8 cellular contexts compared by ENCODE assay signal in the genomic region with DNA sequence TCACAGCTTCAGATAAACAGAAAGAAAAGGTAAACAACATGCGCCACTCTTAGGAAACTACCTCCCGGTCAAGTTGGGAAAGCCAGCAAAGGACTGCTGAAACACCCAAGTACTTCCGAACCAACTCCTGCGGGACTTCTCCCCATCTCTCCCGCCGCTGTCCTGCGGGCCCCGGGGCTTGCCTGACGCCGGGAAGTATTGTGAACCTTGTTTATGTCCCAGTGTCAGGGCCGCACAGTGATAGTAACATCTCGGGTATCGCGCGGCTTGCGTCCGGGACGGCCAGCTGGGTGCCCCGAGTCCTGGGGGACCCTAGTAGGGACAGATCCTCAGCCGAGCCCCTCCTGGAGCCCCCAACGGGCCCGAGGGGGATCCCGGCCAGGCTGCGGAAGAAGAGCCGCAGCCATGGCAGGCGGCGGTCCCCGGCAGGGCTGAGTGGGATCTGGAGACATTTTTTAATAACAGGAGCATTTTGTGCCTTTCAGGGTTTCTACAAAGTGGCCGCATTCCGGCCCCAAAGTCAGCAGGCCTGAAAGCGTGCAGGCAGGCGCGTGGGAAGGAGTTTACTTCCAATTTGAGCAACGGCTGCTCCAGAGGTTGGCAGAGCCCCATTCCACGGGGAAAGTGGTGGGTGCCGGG. TPM values are rescaled to one million over a fixed set of nuclear protein-coding genes. Genes with fewer than 3 reads are reported as not detected.
DNase-seq lines count a peak whose midpoint lies in the region; ATAC-seq, FAIRE-seq and TF ChIP-seq lines count a peak whose summit lies in the region.

No MANE protein-coding gene starts in this region.

- intact Hi-C loops in sciatic nerve (cut with DNase I), result loop anchor here (10.0 kb wide), 1 partner anchor 90 kb away; no protein-coding TSS in a partner anchor

- no CpG with 5 or more reads among the region's 36 CpGs for WGBS in iPS DF 6.9 (ENCODE audit: insufficient coverage, insufficient read length)

- H3K36me3 ChIP-seq in astrocyte (ENCODE audit: insufficient read depth, low read length), result no peaks in the 10 kb centered on the region
- no peaks in the 10 kb centered on the region for H3K36me3 ChIP-seq in iPS DF 6.9 (ENCODE audit: control insufficient read depth, insufficient read depth, low read length)

- H3K4me1 ChIP-seq in astrocyte (ENCODE audit: insufficient read depth, low read length) (peaks cover 7% of the 10 kb centered on the region), iPS DF 6.9 (ENCODE audit: control insufficient read depth, insufficient read depth, low read length) (no peaks in the 10 kb centered on the region)

- no peak for FAIRE-seq in astrocyte (lab: Jason Lieb, UNC)

- peak overlapping the region; percentile 90 for H3K9ac ChIP-seq in astrocyte (ENCODE audit: low read length)

- peaks cover 2% of the 10 kb centered on the region for H3K36me3 Mint-ChIP-seq in astrocyte (ENCODE audit: low read depth, unreplicated experiment)

- H3K27ac Mint-ChIP-seq in astrocyte (ENCODE audit: unreplicated experiment), result peak overlapping the region; percentile 96

- ATAC-seq in GM19035 (IDR thresholded peaks at IDR 0.05; ENCODE audit: unreplicated experiment) (peak; percentile 10), HG03521 (IDR thresholded peaks at IDR 0.05; ENCODE audit: unreplicated experiment) (peak; percentile 18), SK-N-SH treated with all-trans-retinoic acid at 6 μM for 48 hours (peak; percentile 78), sciatic nerve (peak; percentile 57)

- peaks cover 31% of the 10 kb centered on the region for H4K20me1 ChIP-seq in astrocyte (ENCODE audit: insufficient read depth, low read length)

- H3K9me3 Mint-ChIP-seq in astrocyte (ENCODE audit: unreplicated experiment), result no peaks in the 10 kb centered on the region

- H3K27me3 Mint-ChIP-seq in astrocyte (ENCODE audit: low read depth, unreplicated experiment), result no peaks in the 10 kb centered on the region

- DNase-seq in AG10803 (ENCODE audit: low read depth) (peak; percentile 56), astrocyte (ENCODE audit: low read depth) (peak; percentile 27), iPS DF 6.9 (ENCODE audit: low read depth, low spot score) (no peak), sciatic nerve (ENCODE audit: low spot score) (peak; percentile 77), epidermal melanocyte (ENCODE audit: insufficient read length, low spot score) (no peak)

- peak overlapping the region; percentile 88 for H3K4me2 ChIP-seq in astrocyte (ENCODE audit: low read length)

- H3K79me2 ChIP-seq in astrocyte (ENCODE audit: insufficient read depth, low read length), result peaks cover 57% of the 10 kb centered on the region

- H3K4me3 Mint-ChIP-seq in astrocyte (ENCODE audit: unreplicated experiment), result peak overlapping the region; percentile 98

- peak overlapping the region; percentile 92 for H3K4me3 ChIP-seq in AG10803 (ENCODE audit: low read length)
- peak overlapping the region; percentile 79 for H3K4me3 ChIP-seq in astrocyte (ENCODE audit: insufficient read depth, low read depth, low read length)
- peak overlapping the region; percentile 68 for H3K4me3 ChIP-seq in iPS DF 6.9 (ENCODE audit: low read length)

- H3K4me1 Mint-ChIP-seq in astrocyte (ENCODE audit: low read depth, unreplicated experiment), result peaks cover 8% of the 10 kb centered on the region

- peak overlapping the region; percentile 77 for H3K27ac ChIP-seq in astrocyte (ENCODE audit: low read depth, low read length)
- no peak overlapping the region for H3K27ac ChIP-seq in iPS DF 6.9 (ENCODE audit: low read length)

- no peak for TF ChIP-seq CTCF in AG10803 (conservative IDR thresholded peaks at IDR 0.05; ENCODE audit: low read length)
- TF ChIP-seq CTCF in astrocyte (IDR thresholded peaks at IDR 0.05; ENCODE audit: insufficient read depth, low read depth, low read length), result no peak

- H2AFZ ChIP-seq in astrocyte (ENCODE audit: low read depth, low read length), result peak overlapping the region; percentile 48

- H3K9me3 ChIP-seq in astrocyte (ENCODE audit: insufficient read depth, low read depth, low read length) (no peaks in the 10 kb centered on the region), iPS DF 6.9 (ENCODE audit: control insufficient read depth, insufficient read depth, low read length) (no peaks in the 10 kb centered on the region)

- no peaks in the 10 kb centered on the region for H3K27me3 ChIP-seq in astrocyte (ENCODE audit: insufficient read depth, low read length)
- no peaks in the 10 kb centered on the region for H3K27me3 ChIP-seq in iPS DF 6.9 (ENCODE audit: control insufficient read depth, insufficient read depth, low read length)

TF ChIP-seq in SK-N-SH treated with all-trans-retinoic acid at 6 μM for 48 hours, 23 proteins besides CTCF, POLR2A, EP300 and RAD21 (continues in another document):
- TF ChIP-seq, protein P1, sequence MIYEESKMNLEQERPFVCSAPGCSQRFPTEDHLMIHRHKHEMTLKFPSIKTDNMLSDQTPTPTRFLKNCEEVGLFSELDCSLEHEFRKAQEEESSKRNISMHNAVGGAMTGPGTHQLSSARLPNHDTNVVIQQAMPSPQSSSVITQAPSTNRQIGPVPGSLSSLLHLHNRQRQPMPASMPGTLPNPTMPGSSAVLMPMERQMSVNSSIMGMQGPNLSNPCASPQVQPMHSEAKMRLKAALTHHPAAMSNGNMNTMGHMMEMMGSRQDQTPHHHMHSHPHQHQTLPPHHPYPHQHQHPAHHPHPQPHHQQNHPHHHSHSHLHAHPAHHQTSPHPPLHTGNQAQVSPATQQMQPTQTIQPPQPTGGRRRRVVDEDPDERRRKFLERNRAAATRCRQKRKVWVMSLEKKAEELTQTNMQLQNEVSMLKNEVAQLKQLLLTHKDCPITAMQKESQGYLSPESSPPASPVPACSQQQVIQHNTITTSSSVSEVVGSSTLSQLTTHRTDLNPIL (CRISPR knock-in tag; IDR thresholded peaks at IDR 0.05; ENCODE audit: low read depth), result no peak
- TF ChIP-seq ZNF565 (CRISPR knock-in tag; conservative IDR thresholded peaks at IDR 0.05; ENCODE audit: low read depth) (no peak), CSDC2 (CRISPR knock-in tag; IDR thresholded peaks at IDR 0.05) (no peak), ZC3H10 (CRISPR knock-in tag; IDR thresholded peaks at IDR 0.05) (no peak), PPARA (CRISPR knock-in tag; IDR thresholded peaks at IDR 0.05; ENCODE audit: borderline replicate concordance) (no peak), ISL1 (CRISPR knock-in tag; IDR thresholded peaks at IDR 0.05) (no peak), GLIS3 (CRISPR knock-in tag; IDR thresholded peaks at IDR 0.05) (no peak), SNAI2 (CRISPR knock-in tag; IDR thresholded peaks at IDR 0.05) (no peak), POU6F1 (CRISPR knock-in tag; IDR thresholded peaks at IDR 0.05; ENCODE audit: borderline replicate concordance, low read depth) (no peak), ZFP3 (CRISPR knock-in tag; IDR thresholded peaks at IDR 0.05) (no peak), TCF4 (CRISPR knock-in tag; IDR thresholded peaks at IDR 0.05; ENCODE audit: borderline replicate concordance) (no peak)
- TF ChIP-seq, protein P2, sequence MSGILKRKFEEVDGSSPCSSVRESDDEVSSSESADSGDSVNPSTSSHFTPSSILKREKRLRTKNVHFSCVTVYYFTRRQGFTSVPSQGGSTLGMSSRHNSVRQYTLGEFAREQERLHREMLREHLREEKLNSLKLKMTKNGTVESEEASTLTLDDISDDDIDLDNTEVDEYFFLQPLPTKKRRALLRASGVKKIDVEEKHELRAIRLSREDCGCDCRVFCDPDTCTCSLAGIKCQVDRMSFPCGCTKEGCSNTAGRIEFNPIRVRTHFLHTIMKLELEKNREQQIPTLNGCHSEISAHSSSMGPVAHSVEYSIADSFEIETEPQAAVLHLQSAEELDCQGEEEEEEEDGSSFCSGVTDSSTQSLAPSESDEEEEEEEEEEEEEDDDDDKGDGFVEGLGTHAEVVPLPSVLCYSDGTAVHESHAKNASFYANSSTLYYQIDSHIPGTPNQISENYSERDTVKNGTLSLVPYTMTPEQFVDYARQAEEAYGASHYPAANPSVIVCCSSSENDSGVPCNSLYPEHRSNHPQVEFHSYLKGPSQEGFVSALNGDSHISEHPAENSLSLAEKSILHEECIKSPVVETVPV (CRISPR knock-in tag; IDR thresholded peaks at IDR 0.05), result no peak
- TF ChIP-seq, protein P3, sequence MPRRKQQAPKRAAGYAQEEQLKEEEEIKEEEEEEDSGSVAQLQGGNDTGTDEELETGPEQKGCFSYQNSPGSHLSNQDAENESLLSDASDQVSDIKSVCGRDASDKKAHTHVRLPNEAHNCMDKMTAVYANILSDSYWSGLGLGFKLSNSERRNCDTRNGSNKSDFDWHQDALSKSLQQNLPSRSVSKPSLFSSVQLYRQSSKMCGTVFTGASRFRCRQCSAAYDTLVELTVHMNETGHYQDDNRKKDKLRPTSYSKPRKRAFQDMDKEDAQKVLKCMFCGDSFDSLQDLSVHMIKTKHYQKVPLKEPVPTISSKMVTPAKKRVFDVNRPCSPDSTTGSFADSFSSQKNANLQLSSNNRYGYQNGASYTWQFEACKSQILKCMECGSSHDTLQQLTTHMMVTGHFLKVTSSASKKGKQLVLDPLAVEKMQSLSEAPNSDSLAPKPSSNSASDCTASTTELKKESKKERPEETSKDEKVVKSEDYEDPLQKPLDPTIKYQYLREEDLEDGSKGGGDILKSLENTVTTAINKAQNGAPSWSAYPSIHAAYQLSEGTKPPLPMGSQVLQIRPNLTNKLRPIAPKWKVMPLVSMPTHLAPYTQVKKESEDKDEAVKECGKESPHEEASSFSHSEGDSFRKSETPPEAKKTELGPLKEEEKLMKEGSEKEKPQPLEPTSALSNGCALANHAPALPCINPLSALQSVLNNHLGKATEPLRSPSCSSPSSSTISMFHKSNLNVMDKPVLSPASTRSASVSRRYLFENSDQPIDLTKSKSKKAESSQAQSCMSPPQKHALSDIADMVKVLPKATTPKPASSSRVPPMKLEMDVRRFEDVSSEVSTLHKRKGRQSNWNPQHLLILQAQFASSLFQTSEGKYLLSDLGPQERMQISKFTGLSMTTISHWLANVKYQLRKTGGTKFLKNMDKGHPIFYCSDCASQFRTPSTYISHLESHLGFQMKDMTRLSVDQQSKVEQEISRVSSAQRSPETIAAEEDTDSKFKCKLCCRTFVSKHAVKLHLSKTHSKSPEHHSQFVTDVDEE (CRISPR knock-in tag; IDR thresholded peaks at IDR 0.05), result no peak

RNA-seq across cellular contexts. Expression of gene CLPX, which starts 0.7 kb away (rescaled TPM):
- total RNA-seq in astrocyte, result 45.2 and 48.8 TPM in 2 replicates
- 49.8 TPM for total RNA-seq in sciatic nerve

RNA-seq across cellular contexts. Expression of gene CILP, which starts 26.8 kb away (rescaled TPM):
- total RNA-seq in astrocyte (1.1 and 3.6 TPM in 2 replicates), sciatic nerve (37.9 TPM)

RNA-seq across cellular contexts. Expression of gene PDCD7, which starts 50.8 kb away (rescaled TPM):
- 12.3 and 15.0 TPM in 2 replicates for total RNA-seq in astrocyte
- total RNA-seq in sciatic nerve, result 29.6 TPM

Comparison
In these comparisons a context has a peak if more than half of its experiments do, and no peak if none do; other contexts are left out.
1. DNase-seq: peak in AG10803 (single experiment), astrocyte (single experiment) and sciatic nerve (single experiment); none in iPS DF 6.9 (single experiment) and epidermal melanocyte (single experiment).
2. ATAC-seq: peak in every context shown above with its lines; median percentile 78 in SK-N-SH treated with all-trans-retinoic acid at 6 μM for 48 hours; 57 in sciatic nerve; 18 in HG03521; 10 in GM19035.
3. Peak in every context shown above with its lines, with median percentiles within 50 percentile points of each other: H3K4me3 ChIP-seq.